8 cellular contexts compared by ENCODE assay signal in genomic region chr16:75111514-75112280, GRCh38. TPM values are rescaled to one million over a fixed set of nuclear protein-coding genes. Genes with fewer than 3 reads are reported as not detected.
DNase-seq lines count a peak whose midpoint lies in the region; ATAC-seq and TF ChIP-seq lines count a peak whose summit lies in the region.

No MANE protein-coding gene starts in this region.

- H3K27me3 ChIP-seq in SK-N-SH (ENCODE audit: insufficient read depth), result no peaks in the 10 kb centered on the region
- no peaks in the 10 kb centered on the region for H3K27me3 ChIP-seq in hepatocyte
- H3K27me3 ChIP-seq in tibial nerve, result no peaks in the 10 kb centered on the region

- peaks cover 25% of the 10 kb centered on the region for H3F3A ChIP-seq in SK-N-SH (replicated peaks; ENCODE audit: insufficient read depth)

- H3K4me3 Mint-ChIP-seq in activated T-cell treated with anti-CD3 and anti-CD28 coated beads, Interleukin-2, amount 50 U/mL, for 72 hours, result peak overlapping the region; percentile 80 to 82

- H3K4me1 Mint-ChIP-seq in activated T-cell treated with anti-CD3 and anti-CD28 coated beads, Interleukin-2, amount 50 U/mL, for 72 hours (ENCODE audit: low read depth), result peaks cover 55% of the 10 kb centered on the region

- TF ChIP-seq CTCF in SK-N-SH (IDR thresholded peaks at IDR 0.05), result no peak
- no peak for TF ChIP-seq CTCF in hepatocyte (IDR thresholded peaks at IDR 0.05; ENCODE audit: poor library complexity)
- no peak for TF ChIP-seq CTCF in tibial nerve (IDR thresholded peaks at IDR 0.05)

- CTCF ChIA-PET in SK-N-SH (lab: Yijun Ruan, JAX), result interaction anchor here (0.6 to 8.5 kb wide), 56 partner anchors 8 to 403 kb away, joined by 3 to 182 read pairs (median 5); partner anchors contain the start of genes WDR59, ZFP1 and ZNRF1

- 73% methylated on average over 14 of the region's 16 CpGs for WGBS in SK-N-SH (ENCODE audit: low lambda C conversion rate)
- WGBS in hepatocyte (ENCODE audit: low lambda C conversion rate, missing lambda C conversion rate), result 65% methylated on average over 16 of the region's 16 CpGs
- WGBS in tibial nerve, 2 donors, result 31 to 40% methylated on average over 14 to 16 of the region's 16 CpGs

- peak; percentile 3 to 13 for ATAC-seq in activated T-cell treated with anti-CD3 and anti-CD28 coated beads, Interleukin-2, amount 50 U/mL, for 72 hours (replicated peaks in 1 of 2)
- ATAC-seq in HG03135 (IDR thresholded peaks at IDR 0.05; ENCODE audit: unreplicated experiment), result no peak

- no peaks in the 10 kb centered on the region for H3K9me3 ChIP-seq in SK-N-SH
- no peaks in the 10 kb centered on the region for H3K9me3 ChIP-seq in hepatocyte (ENCODE audit: low read depth)
- H3K9me3 ChIP-seq in tibial nerve, result no peaks in the 10 kb centered on the region

- H3K4me3 ChIP-seq in SK-N-SH (ENCODE audit: low read depth in 2 of 2, low read length in 1 of 2) (0 out of 4 replicates have a peak overlapping the region, but pooled peaks of 1 of the 2 experiments have one; percentile 18), hepatocyte (no peak overlapping the region), tibial nerve (no peak overlapping the region)

- H3K9me2 ChIP-seq in SK-N-SH (no peaks in the 10 kb centered on the region), hepatocyte (replicated peaks; ENCODE audit: insufficient read depth) (no peaks in the 10 kb centered on the region)

- H3K27ac ChIP-seq in SK-N-SH (ENCODE audit: low read depth in 2 of 2, low read length in 1 of 2), result peak overlapping the region in 1 of 2 experiments; percentile 39; a peak in 1 of 4 replicates
- peak overlapping the region; percentile 11 for H3K27ac ChIP-seq in hepatocyte
- peak overlapping the region; percentile 7 to 91 (median 72) for H3K27ac ChIP-seq in tibial nerve

- H3K36me3 ChIP-seq in SK-N-SH (replicated peaks in 1 of 2; ENCODE audit: control insufficient read depth in 1 of 2, insufficient read depth in 2 of 2, low read length in 1 of 2) (no peaks in the 10 kb centered on the region), hepatocyte (replicated peaks; ENCODE audit: insufficient read depth, low read depth) (no peaks in the 10 kb centered on the region), tibial nerve (peaks cover 0 to 21% (median 0%) of the 10 kb centered on the region in 3 donors)

- H3K36me3 Mint-ChIP-seq in activated T-cell treated with anti-CD3 and anti-CD28 coated beads, Interleukin-2, amount 50 U/mL, for 72 hours (ENCODE audit: insufficient read depth in 2 of 2), result peaks cover 1 to 3% of the 10 kb centered on the region in 2 donors

- H3K27me3 Mint-ChIP-seq in activated T-cell treated with anti-CD3 and anti-CD28 coated beads, Interleukin-2, amount 50 U/mL, for 72 hours (ENCODE audit: low read depth), result peaks cover 10% of the 10 kb centered on the region

- TF ChIP-seq RAD21 in SK-N-SH (IDR thresholded peaks at IDR 0.05; ENCODE audit: low read length), result no peak

- H4K20me1 ChIP-seq in SK-N-SH (ENCODE audit: insufficient read depth) (no peaks in the 10 kb centered on the region), hepatocyte (ENCODE audit: insufficient read depth, poor library complexity, severe bottlenecking) (no peaks in the 10 kb centered on the region)

- no peak overlapping the region for H3K4me2 ChIP-seq in SK-N-SH
- H3K4me2 ChIP-seq in hepatocyte, result peak overlapping the region; percentile 65

- H3K79me2 ChIP-seq in SK-N-SH (ENCODE audit: insufficient read depth) (no peaks in the 10 kb centered on the region), hepatocyte (no peaks in the 10 kb centered on the region)

- no peak overlapping the region for H3K9ac ChIP-seq in SK-N-SH

- H3K27ac Mint-ChIP-seq in activated T-cell treated with anti-CD3 and anti-CD28 coated beads, Interleukin-2, amount 50 U/mL, for 72 hours, result peak overlapping the region; percentile 81

- H2AFZ ChIP-seq in SK-N-SH (ENCODE audit: low read depth) (no peak overlapping the region), hepatocyte (no peak overlapping the region)

- TF ChIP-seq EP300 in SK-N-SH (IDR thresholded peaks at IDR 0.05; ENCODE audit: borderline replicate concordance in 1 of 2, low read depth in 1 of 2, low read length in 1 of 2) (no peak), tibial nerve (IDR thresholded peaks at IDR 0.05) (no peak)

- H3K4me1 ChIP-seq in SK-N-SH (ENCODE audit: control insufficient read depth in 1 of 2, insufficient read depth in 2 of 2, low read depth in 1 of 2, low read length in 1 of 2), result peaks cover 29 to 47% of the 10 kb centered on the region in 2 experiments; a peak in 3 of 4 replicates
- H3K4me1 ChIP-seq in hepatocyte (ENCODE audit: insufficient read depth), result peaks cover 30% of the 10 kb centered on the region
- peaks cover 0 to 85% (median 38%) of the 10 kb centered on the region in 4 donors for H3K4me1 ChIP-seq in tibial nerve

- no peak for DNase-seq in activated T-cell treated with anti-CD3 and anti-CD28 coated beads, Interleukin-2, amount 50 U/mL, for 72 hours
- DNase-seq in activated T-cell treated with anti-CD3 and anti-CD28 coated beads, Interleukin-2, amount 50 U/mL, for 48 hours, result no peak
- DNase-seq in SK-N-SH (no peak), hepatocyte (ENCODE audit: low spot score) (no peak), tibial nerve (ENCODE audit: low spot score in 2 of 2) (no peak), NCI-H526 treated with DMSO at 0.1 percent for 48 hours (lab: John Stamatoyannopoulos, UW) (no peak)
- no peak for DNase-seq in stimulated activated CD4-positive, alpha-beta T cell treated with anti-CD3 and anti-CD28 coated beads, Interleukin-15, amount 100 ng/mL, for 24 hours

- TF ChIP-seq POLR2A in tibial nerve (IDR thresholded peaks at IDR 0.05), result no peak

- POLR2A ChIA-PET in SK-N-SH (lab: Yijun Ruan, JAX), result interaction anchor here (0.5 to 2.3 kb wide), 3 partner anchors 95 to 332 kb away, joined by 3 to 12 read pairs (median 4); partner anchors contain the start of gene ZNRF1

- H3K9me3 Mint-ChIP-seq in activated T-cell treated with anti-CD3 and anti-CD28 coated beads, Interleukin-2, amount 50 U/mL, for 72 hours, result no peaks in the 10 kb centered on the region

TF ChIP-seq in SK-N-SH, 30 proteins besides CTCF, POLR2A, EP300 and RAD21:
- TF ChIP-seq GATA2 (CRISPR knock-in tag; IDR thresholded peaks at IDR 0.05), result no peak
- TF ChIP-seq POLR2AphosphoS5 (IDR thresholded peaks at IDR 0.05; ENCODE audit: low read depth, low read length), result 0 out of 2 replicates have a peak, but pooled peaks have one; percentile 3
- TF ChIP-seq YY1 (IDR thresholded peaks at IDR 0.05; ENCODE audit: low read depth), result no peak
- no peak for TF ChIP-seq CHD2 (IDR thresholded peaks at IDR 0.05; ENCODE audit: low read length, partially characterized antibody)
- TF ChIP-seq NRF1 (IDR thresholded peaks at IDR 0.05; ENCODE audit: low read depth, low read length), result no peak

RNA-seq across cellular contexts. Expression of gene LDHD, which starts 4.9 kb away (rescaled TPM):
- under 1 TPM; 0.35 to 0.43 TPM for total RNA-seq in activated T-cell treated with anti-CD3 and anti-CD28 coated beads, Interleukin-2, amount 50 U/mL, for 72 hours
- polyA plus RNA-seq in SK-N-SH (2012; rRNA removed), result 0.53 and 0.70 TPM in 2 replicates
- polyA plus RNA-seq in SK-N-SH (2012; cell fraction: cytosol; rRNA removed), result 0.15 and 0.25 TPM in 2 replicates
- 1.4 TPM in 2 replicates for polyA plus RNA-seq in SK-N-SH (2012; cell fraction: nucleus; rRNA removed)
- 12.7 and 13.9 TPM in 2 replicates for total RNA-seq in hepatocyte
- 10.8 and 21.9 TPM in 2 replicates for polyA plus RNA-seq in hepatocyte
- 10 to 100 TPM; 20.1 to 48.7 (median 27.7) TPM for total RNA-seq in tibial nerve

RNA-seq across cellular contexts. Expression of gene ZFP1, which starts 36.6 kb away (rescaled TPM):
- 10 to 100 TPM; 20.8 to 20.9 TPM for total RNA-seq in activated T-cell treated with anti-CD3 and anti-CD28 coated beads, Interleukin-2, amount 50 U/mL, for 72 hours
- 3.0 and 3.7 TPM in 2 replicates for polyA plus RNA-seq in SK-N-SH (2012; rRNA removed)
- 4.5 and 4.6 TPM in 2 replicates for polyA plus RNA-seq in SK-N-SH (2012; cell fraction: cytosol; rRNA removed)
- polyA plus RNA-seq in SK-N-SH (2012; cell fraction: nucleus; rRNA removed), result 1.7 and 3.6 TPM in 2 replicates
- total RNA-seq in hepatocyte, result 14.4 and 18.0 TPM in 2 replicates
- 5.0 and 9.4 TPM in 2 replicates for polyA plus RNA-seq in hepatocyte
- 10 to 100 TPM in 2 of 4 donors, 1 to 10 TPM in 2; 6.3 to 12.6 (median 9.5) TPM for total RNA-seq in tibial nerve
